1 cellular context compared by ENCODE assay signal in genomic region chr20:18507218-18508191, GRCh38.
TF ChIP-seq lines count a peak whose summit lies in the region.

TSS of gene SEC23B (plus strand) at chr20:18507940. CDS start at chr20:18510836, 2,896 bp downstream.

TF ChIP-seq in HepG2, 621 proteins besides CTCF, POLR2A, EP300 and RAD21 (continued from another document and continues in another):
- no peak; the same call in none of the 2 replicates for TF ChIP-seq ZNF367 (CRISPR knock-in tag; IDR thresholded peaks at IDR 0.05; ENCODE audit: borderline replicate concordance)
- peak; percentile 2; the same call in 1 of the 2 replicates for TF ChIP-seq SAFB2 (CRISPR knock-in tag; IDR thresholded peaks at IDR 0.05; ENCODE audit: borderline replicate concordance, low read depth)
- TF ChIP-seq ZNF790 (CRISPR knock-in tag; IDR thresholded peaks at IDR 0.05; ENCODE audit: borderline replicate concordance): peak; percentile 15; the same call in 1 of the 2 replicates
- no peak for TF ChIP-seq PCBP2 (optimal IDR thresholded peaks at IDR 0.05; ENCODE audit: low read depth, low read length, poor library complexity, severe bottlenecking)
- TF ChIP-seq GATAD1 (CRISPR knock-in tag; IDR thresholded peaks at IDR 0.05): peak; percentile 94
- TF ChIP-seq ZNF33A (CRISPR knock-in tag; IDR thresholded peaks at IDR 0.05; ENCODE audit: borderline replicate concordance): no peak; the same call in 1 of the 2 replicates
- TF ChIP-seq ZMAT3 (CRISPR knock-in tag; conservative IDR thresholded peaks at IDR 0.05): peak; percentile 86
- TF ChIP-seq RBFOX2 (IDR thresholded peaks at IDR 0.05; ENCODE audit: low read depth, low read length): peak; percentile 96
- peak; percentile 95 for TF ChIP-seq MXD3 (CRISPR knock-in tag; IDR thresholded peaks at IDR 0.05)
- TF ChIP-seq ATRX (CRISPR knock-in tag; IDR thresholded peaks at IDR 0.05; ENCODE audit: borderline replicate concordance): peak; percentile 72; the same call in 1 of the 2 replicates
- TF ChIP-seq ZBTB25 (CRISPR knock-in tag; IDR thresholded peaks at IDR 0.05): peak; percentile 89
- TF ChIP-seq STAT5B (CRISPR knock-in tag; IDR thresholded peaks at IDR 0.05): 0 out of 2 replicates have a peak, but pooled peaks have one; percentile 27
- TF ChIP-seq CENPT (CRISPR knock-in tag; IDR thresholded peaks at IDR 0.05; ENCODE audit: low read depth): peak; percentile 70
- no peak; the same call in 1 of the 2 replicates for TF ChIP-seq NFE2L2 (IDR thresholded peaks at IDR 0.05; ENCODE audit: low read length)
- TF ChIP-seq MAZ (IDR thresholded peaks at IDR 0.05; ENCODE audit: borderline replicate concordance, low read depth, low read length): peak; percentile 67; the same call in 1 of the 2 replicates
- peak; percentile 89 for TF ChIP-seq MAZ (CRISPR knock-in tag; IDR thresholded peaks at IDR 0.05; ENCODE audit: low read depth)
- no peak for TF ChIP-seq FOXO4 (CRISPR knock-in tag; conservative IDR thresholded peaks at IDR 0.05)
- TF ChIP-seq ZNF841 (CRISPR knock-in tag; IDR thresholded peaks at IDR 0.05; ENCODE audit: borderline replicate concordance): no peak
- peak; percentile 56; the same call in 1 of the 2 replicates for TF ChIP-seq THRA (CRISPR knock-in tag; IDR thresholded peaks at IDR 0.05; ENCODE audit: borderline replicate concordance)
- TF ChIP-seq EZH2 (conservative IDR thresholded peaks at IDR 0.05; ENCODE audit: low read depth, low read length): no peak
- TF ChIP-seq TEAD3 (CRISPR knock-in tag; optimal IDR thresholded peaks at IDR 0.05; ENCODE audit: borderline replicate concordance): peak; percentile 72
- peak; percentile 98 for TF ChIP-seq ZNF605 (CRISPR knock-in tag; IDR thresholded peaks at IDR 0.05)
- TF ChIP-seq SETDB1 (CRISPR knock-in tag; IDR thresholded peaks at IDR 0.05; ENCODE audit: borderline replicate concordance): no peak
- TF ChIP-seq ELF1 (CRISPR knock-in tag; IDR thresholded peaks at IDR 0.05): peak; percentile 96
- no peak for TF ChIP-seq NFE2 (CRISPR knock-in tag; IDR thresholded peaks at IDR 0.05)
- peak; percentile 81 for TF ChIP-seq E2F1 (CRISPR knock-in tag; IDR thresholded peaks at IDR 0.05)
- no peak for TF ChIP-seq ZKSCAN1 (IDR thresholded peaks at IDR 0.05; ENCODE audit: low read length)
- 0 out of 2 replicates have a peak, but pooled peaks have one; percentile 10 for TF ChIP-seq RARA (CRISPR knock-in tag; IDR thresholded peaks at IDR 0.05)
- peak; percentile 94 for TF ChIP-seq ZFX (CRISPR knock-in tag; IDR thresholded peaks at IDR 0.05; ENCODE audit: low read depth)
- TF ChIP-seq RELA (CRISPR knock-in tag; IDR thresholded peaks at IDR 0.05): peak; percentile 2
- peak; percentile 90; the same call in 1 of the 2 replicates for TF ChIP-seq REL (CRISPR knock-in tag; conservative IDR thresholded peaks at IDR 0.05)
- TF ChIP-seq ZHX1 (CRISPR knock-in tag; IDR thresholded peaks at IDR 0.05; ENCODE audit: low read depth): peak; percentile 100
- no peak for TF ChIP-seq GRHL1 (CRISPR knock-in tag; conservative IDR thresholded peaks at IDR 0.05)
- TF ChIP-seq PITX1 (CRISPR knock-in tag; IDR thresholded peaks at IDR 0.05): peak; percentile 96
- peak; percentile 77 for TF ChIP-seq RXRA (CRISPR knock-in tag; IDR thresholded peaks at IDR 0.05)
- no peak for TF ChIP-seq NR1H2 (CRISPR knock-in tag; IDR thresholded peaks at IDR 0.05; ENCODE audit: borderline replicate concordance, low read depth)
- TF ChIP-seq CSRNP1 (CRISPR knock-in tag; IDR thresholded peaks at IDR 0.05): peak; percentile 81; the same call in 1 of the 2 replicates
- no peak for TF ChIP-seq ZNF282 (IDR thresholded peaks at IDR 0.05; ENCODE audit: partially characterized antibody)
- TF ChIP-seq EHMT2 (IDR thresholded peaks at IDR 0.05; ENCODE audit: borderline replicate concordance, low read depth, low read length): peak; percentile 82; the same call in 1 of the 2 replicates
- no peak; the same call in 1 of the 2 replicates for TF ChIP-seq GPN1 (CRISPR knock-in tag; IDR thresholded peaks at IDR 0.05; ENCODE audit: borderline replicate concordance)
- TF ChIP-seq TFDP2 (CRISPR knock-in tag; IDR thresholded peaks at IDR 0.05): peak; percentile 77
- no peak; the same call in 1 of the 2 replicates for TF ChIP-seq JDP2 (CRISPR knock-in tag; IDR thresholded peaks at IDR 0.05; ENCODE audit: borderline replicate concordance)
- TF ChIP-seq ARID5B (CRISPR knock-in tag; IDR thresholded peaks at IDR 0.05): peak; percentile 67
- TF ChIP-seq ZNF326 (CRISPR knock-in tag; IDR thresholded peaks at IDR 0.05; ENCODE audit: borderline replicate concordance): no peak
- TF ChIP-seq POLR2G (IDR thresholded peaks at IDR 0.05; ENCODE audit: low read depth, low read length): peak; percentile 97
- TF ChIP-seq ZNF235 (CRISPR knock-in tag; IDR thresholded peaks at IDR 0.05; ENCODE audit: borderline replicate concordance): no peak; the same call in 1 of the 2 replicates
- peak; percentile 87 for TF ChIP-seq ZKSCAN8 (CRISPR knock-in tag; IDR thresholded peaks at IDR 0.05; ENCODE audit: borderline replicate concordance)
- peak; percentile 92 for TF ChIP-seq MTA1 (CRISPR knock-in tag; IDR thresholded peaks at IDR 0.05; ENCODE audit: borderline replicate concordance)
